8 cellular contexts compared by ENCODE assay signal in genomic region chr21:24150753-24151152, GRCh38.
"Had no signal": no experiment of that assay in that cellular context is flagged by ENCODE, and none has a peak within 500 bp of the region (broad histone marks: within the 10 kb centered on the region; RNA-seq: fewer than 3 reads in every experiment).

No MANE protein-coding gene starts in this region.

- DNase-seq: H9, HCEC 1CT, KBM-7 had no signal

- H3K4me2 ChIP-seq: GM23338, KMS-11 had no signal

- FAIRE-seq: H1, H54, HTR-8/SVneo had no signal

- H3K27ac ChIP-seq: KMS-11 had no signal

- H3K4me3 ChIP-seq: GM23338 had no signal

- ATAC-seq: GM23338 had no signal

- H3K9ac ChIP-seq: KMS-11 had no signal

- H2AFZ ChIP-seq: GM23338 had no signal
